1 cellular context compared by ENCODE assay signal in genomic region chr3:119825820-119826219, GRCh38.
TF ChIP-seq lines count a peak whose summit lies in the region.

No MANE protein-coding gene starts in this region.

TF ChIP-seq in H1, 55 proteins besides CTCF, POLR2A, EP300 and RAD21:
- TF ChIP-seq RBBP5 (IDR thresholded peaks at IDR 0.05; ENCODE audit: borderline replicate concordance, low read depth, low read length) (no peak), TBP (IDR thresholded peaks at IDR 0.05; ENCODE audit: low read depth, low read length) (no peak)
